8 cellular contexts compared by ENCODE assay signal in genomic region chr2:218658671-218659257, GRCh38. TPM values are rescaled to one million over a fixed set of nuclear protein-coding genes. Genes with fewer than 3 reads are reported as not detected.
A peak's percentile ranks its signal among the peaks of the same experiment; 100 is the strongest.
DNase-seq lines count a peak whose midpoint lies in the region; ATAC-seq and TF ChIP-seq lines count a peak whose summit lies in the region.

No MANE protein-coding gene starts in this region.

- H3K36me3 Mint-ChIP-seq in GM23338 (ENCODE audit: low read depth): peaks cover 54% of the 10 kb centered on the region
- peaks cover 43% of the 10 kb centered on the region for H3K36me3 Mint-ChIP-seq in T-helper 2 cell treated with Interferon-gamma antibody and Interleukin-4, amounts not matched to agents 5 μg/mL and 100 μg/mL, for 36 hours (ENCODE audit: low read depth)
- peaks cover 30% of the 10 kb centered on the region for H3K36me3 Mint-ChIP-seq in central memory CD8-positive, alpha-beta T cell (ENCODE audit: insufficient read depth)

- H3K27me3 ChIP-seq in GM23338 (ENCODE audit: insufficient read depth): no peaks in the 10 kb centered on the region

- H3K9me2 ChIP-seq in GM23338 (ENCODE audit: insufficient read depth): no peaks in the 10 kb centered on the region

- H3K27ac Mint-ChIP-seq in GM23338: peak overlapping the region; percentile 89
- peak overlapping the region; percentile 88 for H3K27ac Mint-ChIP-seq in T-helper 2 cell treated with Interferon-gamma antibody and Interleukin-4, amounts not matched to agents 5 μg/mL and 100 μg/mL, for 36 hours
- peak overlapping the region; percentile 91 for H3K27ac Mint-ChIP-seq in central memory CD8-positive, alpha-beta T cell (ENCODE audit: low read depth)

- 0 out of 2 replicates have a peak, but pooled peaks cover 12% of the 10 kb centered on the region for H3F3A ChIP-seq in GM23338 (replicated peaks; ENCODE audit: low read depth)

- TF ChIP-seq CTCF in GM23338 (conservative IDR thresholded peaks at IDR 0.05; ENCODE audit: low read depth in 2 of 2) (peak; percentile 61 to 66), lower leg skin (IDR thresholded peaks at IDR 0.05) (no peak)

- H4K20me1 ChIP-seq in GM23338 (replicated peaks; ENCODE audit: insufficient read depth): peaks cover 16% of the 10 kb centered on the region

- TF ChIP-seq POLR2A in lower leg skin (IDR thresholded peaks at IDR 0.05): no peak

- H2AFZ ChIP-seq in GM23338: peak overlapping the region; percentile 98

- H3K4me1 ChIP-seq in GM23338 (ENCODE audit: insufficient read depth): peaks cover 5% of the 10 kb centered on the region

- peak overlapping the region; percentile 97 for H3K4me3 ChIP-seq in GM23338
- peak overlapping the region; percentile 58 for H3K4me3 ChIP-seq in lower leg skin (ENCODE audit: low read depth, poor library complexity, severe bottlenecking)

- no peaks in the 10 kb centered on the region for H3K9me3 Mint-ChIP-seq in GM23338
- H3K9me3 Mint-ChIP-seq in T-helper 2 cell treated with Interferon-gamma antibody and Interleukin-4, amounts not matched to agents 5 μg/mL and 100 μg/mL, for 36 hours: no peaks in the 10 kb centered on the region
- H3K9me3 Mint-ChIP-seq in central memory CD8-positive, alpha-beta T cell: no peaks in the 10 kb centered on the region

- no peaks in the 10 kb centered on the region for H3K27me3 Mint-ChIP-seq in GM23338 (ENCODE audit: insufficient read depth, low read depth, poor library complexity)
- no peaks in the 10 kb centered on the region for H3K27me3 Mint-ChIP-seq in T-helper 2 cell treated with Interferon-gamma antibody and Interleukin-4, amounts not matched to agents 5 μg/mL and 100 μg/mL, for 36 hours (ENCODE audit: low read depth)
- no peaks in the 10 kb centered on the region for H3K27me3 Mint-ChIP-seq in central memory CD8-positive, alpha-beta T cell

- 2% methylated on average over 26 to 27 of the region's 27 CpGs for WGBS in lower leg skin, 2 donors

- H3K27ac ChIP-seq in GM23338 (ENCODE audit: low read depth): peak overlapping the region; percentile 81; the same call in 1 of the 2 replicates

- intact Hi-C loops in lower leg skin (cut with DNase I; ENCODE audit: low total_unique reads): no loop called here

- DNase-seq in NCI-H524 (lab: John Stamatoyannopoulos, UW) (peak; percentile 42 to 59), NCI-H524 treated with DMSO at 0.1 percent for 48 hours (lab: John Stamatoyannopoulos, UW) (no peak), GM23338 (ENCODE audit: low spot score) (peak; percentile 90), Kasumi-1 (lab: John Stamatoyannopoulos, UW) (peak; percentile 16 to 33), lower leg skin (ENCODE audit: low spot score in 2 of 2) (no peak)
- peak; percentile 32 for DNase-seq in T-helper 2 cell treated with Interferon-gamma antibody and Interleukin-4, amounts not matched to agents 5 μg/mL and 100 μg/mL, for 36 hours (ENCODE audit: low spot score)
- DNase-seq in central memory CD8-positive, alpha-beta T cell (ENCODE audit: low spot score in 2 of 2): no peak
- peak; percentile 12 for DNase-seq in stimulated activated CD8-positive, alpha-beta memory T cell treated with anti-CD3 and anti-CD28 coated beads, Interleukin-7, amount 100 ng/mL, for 24 hours (ENCODE audit: low read depth)

- peaks cover 16% of the 10 kb centered on the region for H3K79me2 ChIP-seq in GM23338 (replicated peaks; ENCODE audit: insufficient read depth)

- peaks cover 22% of the 10 kb centered on the region for H3K36me3 ChIP-seq in GM23338 (ENCODE audit: insufficient read depth)

- peaks cover 8% of the 10 kb centered on the region for H3K4me1 Mint-ChIP-seq in GM23338
- H3K4me1 Mint-ChIP-seq in T-helper 2 cell treated with Interferon-gamma antibody and Interleukin-4, amounts not matched to agents 5 μg/mL and 100 μg/mL, for 36 hours (ENCODE audit: low read depth): peaks cover 19% of the 10 kb centered on the region
- H3K4me1 Mint-ChIP-seq in central memory CD8-positive, alpha-beta T cell: peaks cover 32% of the 10 kb centered on the region

- peak overlapping the region; percentile 95 for H3K4me2 ChIP-seq in GM23338

- ATAC-seq in GM23338: peak; percentile 77
- peak; percentile 38 for ATAC-seq in central memory CD8-positive, alpha-beta T cell (replicated peaks; ENCODE audit: extremely low read depth, poor library complexity, severe bottlenecking)

- H3K4me3 Mint-ChIP-seq in GM23338: peak overlapping the region; percentile 95
- H3K4me3 Mint-ChIP-seq in T-helper 2 cell treated with Interferon-gamma antibody and Interleukin-4, amounts not matched to agents 5 μg/mL and 100 μg/mL, for 36 hours: peak overlapping the region; percentile 92
- H3K4me3 Mint-ChIP-seq in central memory CD8-positive, alpha-beta T cell: peak overlapping the region; percentile 91

TF ChIP-seq in GM23338, 12 proteins besides CTCF, POLR2A, EP300 and RAD21:
- TF ChIP-seq CREB1 (CRISPR knock-in tag; IDR thresholded peaks at IDR 0.05; ENCODE audit: low read depth) (0 out of 2 replicates have a peak, but pooled peaks have one; percentile 23), ZNF462 (CRISPR knock-in tag; IDR thresholded peaks at IDR 0.05) (no peak)

RNA-seq across cellular contexts. Expression of gene ZNF142, which starts 0.7 kb away (rescaled TPM):
- 26.4 and 32.8 TPM in 2 replicates for total RNA-seq in GM23338 (2014; rRNA removed; shearing (Covaris generic))
- 14.6 and 14.9 TPM in 2 replicates for polyA plus RNA-seq in GM23338 (2016; fragmentation: Nextera tagmentation; extraction: Ambion mirVana)
- 10 to 100 TPM; 15.2 to 31.1 (median 20.1) TPM for total RNA-seq in lower leg skin

RNA-seq across cellular contexts. Expression of gene BCS1L, which starts 0.7 kb away (rescaled TPM):
- 16.9 and 23.5 TPM in 2 replicates for total RNA-seq in GM23338 (2014; rRNA removed; shearing (Covaris generic))
- 28.9 and 31.6 TPM in 2 replicates for polyA plus RNA-seq in GM23338 (2016; fragmentation: Nextera tagmentation; extraction: Ambion mirVana)
- total RNA-seq in lower leg skin: 10 to 100 TPM; 19.1 to 45.0 (median 31.5) TPM

RNA-seq across cellular contexts. Expression of gene RNF25, which starts 13.0 kb away (rescaled TPM):
- 18.3 and 22.1 TPM in 2 replicates for total RNA-seq in GM23338 (2014; rRNA removed; shearing (Covaris generic))
- polyA plus RNA-seq in GM23338 (2016; fragmentation: Nextera tagmentation; extraction: Ambion mirVana): 22.2 and 26.8 TPM in 2 replicates
- total RNA-seq in lower leg skin: 10 to 100 TPM; 21.2 to 38.2 (median 21.7) TPM

RNA-seq across cellular contexts. Expression of gene STK36, which starts 13.1 kb away (rescaled TPM):
- 24.2 and 26.3 TPM in 2 replicates for total RNA-seq in GM23338 (2014; rRNA removed; shearing (Covaris generic))
- 17.2 and 21.2 TPM in 2 replicates for polyA plus RNA-seq in GM23338 (2016; fragmentation: Nextera tagmentation; extraction: Ambion mirVana)
- total RNA-seq in lower leg skin: 10 to 100 TPM in 2 of 4 donors, 1 to 10 TPM in 2; 7.4 to 21.1 (median 12.3) TPM

RNA-seq across cellular contexts. Expression of gene PLCD4, which starts 51.1 kb away (rescaled TPM):
- 0.80 TPM in 1 of 2 replicates, not detected in the other for total RNA-seq in GM23338 (2014; rRNA removed; shearing (Covaris generic))
- polyA plus RNA-seq in GM23338 (2016; fragmentation: Nextera tagmentation; extraction: Ambion mirVana): 1.3 and 1.7 TPM in 2 replicates
- 1 to 10 TPM in 1 of 4 donors, under 1 TPM in 3; 0.34 to 2.7 (median 0.59) TPM for total RNA-seq in lower leg skin

Comparison
In these comparisons a context has a peak if more than half of its experiments do, and no peak if none do; other contexts are left out.
1. DNase-seq: peak in NCI-H524 (2 of 2), GM23338 (single experiment), Kasumi-1 (2 of 2), T-helper 2 cell treated with Interferon-gamma antibody and Interleukin-4, amounts not matched to agents 5 μg/mL and 100 μg/mL, for 36 hours (single experiment) and stimulated activated CD8-positive, alpha-beta memory T cell treated with anti-CD3 and anti-CD28 coated beads, Interleukin-7, amount 100 ng/mL, for 24 hours (single experiment); none in NCI-H524 treated with DMSO at 0.1 percent for 48 hours (single experiment), central memory CD8-positive, alpha-beta T cell (0 of 2) and lower leg skin (0 of 2).
2. CTCF ChIP-seq: peak in GM23338 (2 of 2); none in lower leg skin (0 of 3).
3. Peak in every context shown above with its lines, with median percentiles within 50 percentile points of each other: H3K27ac Mint-ChIP-seq and H3K4me3 Mint-ChIP-seq.